In the genomic region with DNA sequence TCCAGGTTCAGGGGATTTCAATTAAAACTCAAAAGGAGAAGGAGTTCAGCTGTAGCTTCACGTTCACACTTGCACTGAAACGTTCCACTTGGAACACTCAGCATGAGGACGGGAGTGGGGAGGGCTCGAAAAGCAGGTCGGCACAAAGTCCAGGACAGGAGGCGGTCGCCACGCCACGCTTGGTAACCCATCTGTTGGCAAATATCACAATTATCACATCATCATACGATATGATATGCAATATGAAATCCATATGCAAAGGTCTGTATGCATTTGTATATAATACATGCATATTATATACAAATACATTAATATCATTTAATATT, we compare ENCODE assay signal across 1 cellular context.
TF ChIP-seq lines count a peak whose summit lies in the region.

No MANE protein-coding gene starts in this region.

TF ChIP-seq in HepG2, 621 proteins besides CTCF, POLR2A, EP300 and RAD21:
- TF ChIP-seq HHEX (CRISPR knock-in tag; IDR thresholded peaks at IDR 0.05) (no peak), HDAC2 (CRISPR knock-in tag; IDR thresholded peaks at IDR 0.05) (no peak), ZNF576 (CRISPR knock-in tag; IDR thresholded peaks at IDR 0.05) (no peak), ARHGAP35 (CRISPR knock-in tag; IDR thresholded peaks at IDR 0.05; ENCODE audit: borderline replicate concordance) (no peak), JUND (CRISPR knock-in tag; IDR thresholded peaks at IDR 0.05) (no peak), ZNF512B (CRISPR knock-in tag; IDR thresholded peaks at IDR 0.05; ENCODE audit: borderline replicate concordance) (no peak), NCOA1 (CRISPR knock-in tag; IDR thresholded peaks at IDR 0.05) (no peak), YEATS2 (CRISPR knock-in tag; IDR thresholded peaks at IDR 0.05; ENCODE audit: borderline replicate concordance) (no peak), IKZF1 (IDR thresholded peaks at IDR 0.05) (no peak), FOXM1 (CRISPR knock-in tag; IDR thresholded peaks at IDR 0.05) (no peak)
- TF ChIP-seq, protein P1, sequence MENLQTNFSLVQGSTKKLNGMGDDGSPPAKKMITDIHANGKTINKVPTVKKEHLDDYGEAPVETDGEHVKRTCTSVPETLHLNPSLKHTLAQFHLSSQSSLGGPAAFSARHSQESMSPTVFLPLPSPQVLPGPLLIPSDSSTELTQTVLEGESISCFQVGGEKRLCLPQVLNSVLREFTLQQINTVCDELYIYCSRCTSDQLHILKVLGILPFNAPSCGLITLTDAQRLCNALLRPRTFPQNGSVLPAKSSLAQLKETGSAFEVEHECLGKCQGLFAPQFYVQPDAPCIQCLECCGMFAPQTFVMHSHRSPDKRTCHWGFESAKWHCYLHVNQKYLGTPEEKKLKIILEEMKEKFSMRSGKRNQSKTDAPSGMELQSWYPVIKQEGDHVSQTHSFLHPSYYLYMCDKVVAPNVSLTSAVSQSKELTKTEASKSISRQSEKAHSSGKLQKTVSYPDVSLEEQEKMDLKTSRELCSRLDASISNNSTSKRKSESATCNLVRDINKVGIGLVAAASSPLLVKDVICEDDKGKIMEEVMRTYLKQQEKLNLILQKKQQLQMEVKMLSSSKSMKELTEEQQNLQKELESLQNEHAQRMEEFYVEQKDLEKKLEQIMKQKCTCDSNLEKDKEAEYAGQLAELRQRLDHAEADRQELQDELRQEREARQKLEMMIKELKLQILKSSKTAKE (CRISPR knock-in tag; IDR thresholded peaks at IDR 0.05; ENCODE audit: borderline replicate concordance) = no peak
